Comparison of ENCODE assay signal across 11 cellular contexts in the genomic region with DNA sequence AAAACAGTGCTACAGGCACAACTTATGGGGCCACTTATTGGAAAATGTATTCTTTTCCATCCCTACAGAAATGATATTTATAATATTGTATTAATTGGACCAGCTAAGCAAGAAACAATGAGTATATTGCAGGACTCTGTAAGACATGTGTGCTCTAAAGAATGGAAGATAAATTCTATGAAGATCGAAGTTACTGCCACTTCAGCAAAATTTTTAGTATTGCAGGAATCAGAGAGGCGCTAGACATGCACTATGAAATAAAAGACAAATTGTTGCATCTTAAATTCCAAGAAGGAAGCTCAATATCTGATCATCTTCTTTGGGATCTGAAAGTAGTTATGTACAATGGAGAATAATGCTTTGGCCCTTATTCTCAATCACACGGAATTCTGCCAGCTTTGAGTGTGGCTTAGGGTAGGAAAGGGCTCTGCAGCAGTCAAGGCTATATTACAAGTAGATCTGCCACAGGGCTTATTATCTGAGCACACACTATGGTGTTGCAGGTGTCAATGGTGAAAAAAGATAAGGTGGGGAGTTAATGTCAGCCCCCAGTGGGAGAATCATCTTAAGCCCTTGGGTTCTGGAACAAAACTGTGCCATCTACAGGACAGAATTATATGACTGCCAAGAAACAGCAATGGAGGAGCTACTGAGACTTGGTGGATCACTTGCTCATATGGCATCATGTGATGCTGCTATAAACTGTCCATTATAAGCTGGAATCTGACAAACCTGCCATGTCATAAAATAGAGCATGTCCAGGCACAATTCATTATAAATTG.
A peak's percentile ranks its signal among the peaks of the same experiment; 100 is the strongest.
DNase-seq lines count a peak whose midpoint lies in the region; ATAC-seq and TF ChIP-seq lines count a peak whose summit lies in the region.
"Had no signal": no experiment of that assay in that cellular context is flagged by ENCODE, and none has a peak within 500 bp of the region (broad histone marks: within the 10 kb centered on the region; RNA-seq: fewer than 3 reads in every experiment).

No MANE protein-coding gene starts in this region.

- no peak overlapping the region for H2AFZ ChIP-seq in GM23338

- no peaks in the 10 kb centered on the region for H3K36me3 ChIP-seq in GM23338 (ENCODE audit: insufficient read depth)
- H3K36me3 ChIP-seq: vagina had no signal

- no peak overlapping the region for H3K27ac ChIP-seq in GM23338 (ENCODE audit: low read depth)
- H3K27ac ChIP-seq: vagina had no signal

- no peaks in the 10 kb centered on the region for H3K4me1 ChIP-seq in GM23338 (ENCODE audit: insufficient read depth)
- H3K4me1 ChIP-seq: vagina had no signal

- DNase-seq in GM10266 (ENCODE audit: extremely low spot score) = no peak
- DNase-seq in GM23338 (ENCODE audit: low spot score) = peak; percentile 49
- DNase-seq in NCI-H69 (lab: John Stamatoyannopoulos, UW) = peak; percentile 44
- DNase-seq in iPS DF 19.7 (ENCODE audit: low read depth, low spot score) = peak; percentile 12
- no peak for DNase-seq in omental fat pad (ENCODE audit: low spot score)
- no peak for DNase-seq in NCI-H1436 treated with DMSO at 0.1 percent for 48 hours (lab: John Stamatoyannopoulos, UW)
- no peak for DNase-seq in NCI-H1694 treated with DMSO at 0.1 percent for 48 hours (lab: John Stamatoyannopoulos, UW)
- DNase-seq: activated CD8-positive, alpha-beta memory T cell treated with anti-CD3 and anti-CD28 coated beads, Interleukin-2, amount 10 ng/mL, durations not matched to agents 7 days and 5 days; stimulated activated CD4-positive, alpha-beta T cell treated with anti-CD3 and anti-CD28 coated beads, Interleukin-15, amount 100 ng/mL, for 24 hours had no signal

- H3K27me3 Mint-ChIP-seq in GM23338 (ENCODE audit: insufficient read depth, low read depth, poor library complexity) = no peaks in the 10 kb centered on the region
- H3K27me3 Mint-ChIP-seq: activated CD8-positive, alpha-beta memory T cell treated with anti-CD3 and anti-CD28 coated beads, Interleukin-2, amount 10 ng/mL, durations not matched to agents 7 days and 5 days had no signal

- H3K27me3 ChIP-seq in GM23338 (ENCODE audit: insufficient read depth) = no peaks in the 10 kb centered on the region
- H3K27me3 ChIP-seq: vagina had no signal

- ATAC-seq in GM23338 (peak; percentile 77), omental fat pad (ENCODE audit: low FRiP score) (no peak), GM21528 (IDR thresholded peaks at IDR 0.05; ENCODE audit: low FRiP score, unreplicated experiment) (no peak)
- ATAC-seq: activated CD8-positive, alpha-beta memory T cell treated with anti-CD3 and anti-CD28 coated beads, Interleukin-2, amount 10 ng/mL, durations not matched to agents 7 days and 5 days had no signal

- H3K4me1 Mint-ChIP-seq in GM23338 = no peaks in the 10 kb centered on the region
- H3K4me1 Mint-ChIP-seq: activated CD8-positive, alpha-beta memory T cell treated with anti-CD3 and anti-CD28 coated beads, Interleukin-2, amount 10 ng/mL, durations not matched to agents 7 days and 5 days had no signal

- H3K4me2 ChIP-seq in GM23338 = no peak overlapping the region

- H3K9me3 Mint-ChIP-seq in GM23338 = no peaks in the 10 kb centered on the region

- H3K4me3 ChIP-seq in GM23338 = no peak overlapping the region
- H3K4me3 ChIP-seq: vagina had no signal

- no peaks in the 10 kb centered on the region for H3K79me2 ChIP-seq in GM23338 (replicated peaks; ENCODE audit: insufficient read depth)

- no peaks in the 10 kb centered on the region for H3F3A ChIP-seq in GM23338 (replicated peaks; ENCODE audit: low read depth)

- H4K20me1 ChIP-seq in GM23338 (replicated peaks; ENCODE audit: insufficient read depth) = no peaks in the 10 kb centered on the region

- TF ChIP-seq CTCF in GM10266 (IDR thresholded peaks at IDR 0.05; ENCODE audit: control insufficient read depth, insufficient read depth, low read depth, missing control alignments) (peak; percentile 23), GM23338 (conservative IDR thresholded peaks at IDR 0.05; ENCODE audit: low read depth in 2 of 2) (peak; percentile 58 to 68), omental fat pad (IDR thresholded peaks at IDR 0.05) (no peak)

- H3K9me2 ChIP-seq in GM23338 (ENCODE audit: insufficient read depth) = no peaks in the 10 kb centered on the region

- H3K36me3 Mint-ChIP-seq in GM23338 (ENCODE audit: low read depth) = no peaks in the 10 kb centered on the region
- H3K36me3 Mint-ChIP-seq: activated CD8-positive, alpha-beta memory T cell treated with anti-CD3 and anti-CD28 coated beads, Interleukin-2, amount 10 ng/mL, durations not matched to agents 7 days and 5 days had no signal

- no peak overlapping the region for H3K27ac Mint-ChIP-seq in GM23338
- H3K27ac Mint-ChIP-seq: activated CD8-positive, alpha-beta memory T cell treated with anti-CD3 and anti-CD28 coated beads, Interleukin-2, amount 10 ng/mL, durations not matched to agents 7 days and 5 days had no signal

- H3K4me3 Mint-ChIP-seq in GM23338 = no peak overlapping the region
- H3K4me3 Mint-ChIP-seq: activated CD8-positive, alpha-beta memory T cell treated with anti-CD3 and anti-CD28 coated beads, Interleukin-2, amount 10 ng/mL, durations not matched to agents 7 days and 5 days had no signal

TF ChIP-seq in GM23338, 12 proteins besides CTCF, POLR2A, EP300 and RAD21 (continues in another document):
- no peak for TF ChIP-seq EZH2phosphoT487 (IDR thresholded peaks at IDR 0.05; ENCODE audit: unreplicated experiment)
- TF ChIP-seq, protein P1, sequence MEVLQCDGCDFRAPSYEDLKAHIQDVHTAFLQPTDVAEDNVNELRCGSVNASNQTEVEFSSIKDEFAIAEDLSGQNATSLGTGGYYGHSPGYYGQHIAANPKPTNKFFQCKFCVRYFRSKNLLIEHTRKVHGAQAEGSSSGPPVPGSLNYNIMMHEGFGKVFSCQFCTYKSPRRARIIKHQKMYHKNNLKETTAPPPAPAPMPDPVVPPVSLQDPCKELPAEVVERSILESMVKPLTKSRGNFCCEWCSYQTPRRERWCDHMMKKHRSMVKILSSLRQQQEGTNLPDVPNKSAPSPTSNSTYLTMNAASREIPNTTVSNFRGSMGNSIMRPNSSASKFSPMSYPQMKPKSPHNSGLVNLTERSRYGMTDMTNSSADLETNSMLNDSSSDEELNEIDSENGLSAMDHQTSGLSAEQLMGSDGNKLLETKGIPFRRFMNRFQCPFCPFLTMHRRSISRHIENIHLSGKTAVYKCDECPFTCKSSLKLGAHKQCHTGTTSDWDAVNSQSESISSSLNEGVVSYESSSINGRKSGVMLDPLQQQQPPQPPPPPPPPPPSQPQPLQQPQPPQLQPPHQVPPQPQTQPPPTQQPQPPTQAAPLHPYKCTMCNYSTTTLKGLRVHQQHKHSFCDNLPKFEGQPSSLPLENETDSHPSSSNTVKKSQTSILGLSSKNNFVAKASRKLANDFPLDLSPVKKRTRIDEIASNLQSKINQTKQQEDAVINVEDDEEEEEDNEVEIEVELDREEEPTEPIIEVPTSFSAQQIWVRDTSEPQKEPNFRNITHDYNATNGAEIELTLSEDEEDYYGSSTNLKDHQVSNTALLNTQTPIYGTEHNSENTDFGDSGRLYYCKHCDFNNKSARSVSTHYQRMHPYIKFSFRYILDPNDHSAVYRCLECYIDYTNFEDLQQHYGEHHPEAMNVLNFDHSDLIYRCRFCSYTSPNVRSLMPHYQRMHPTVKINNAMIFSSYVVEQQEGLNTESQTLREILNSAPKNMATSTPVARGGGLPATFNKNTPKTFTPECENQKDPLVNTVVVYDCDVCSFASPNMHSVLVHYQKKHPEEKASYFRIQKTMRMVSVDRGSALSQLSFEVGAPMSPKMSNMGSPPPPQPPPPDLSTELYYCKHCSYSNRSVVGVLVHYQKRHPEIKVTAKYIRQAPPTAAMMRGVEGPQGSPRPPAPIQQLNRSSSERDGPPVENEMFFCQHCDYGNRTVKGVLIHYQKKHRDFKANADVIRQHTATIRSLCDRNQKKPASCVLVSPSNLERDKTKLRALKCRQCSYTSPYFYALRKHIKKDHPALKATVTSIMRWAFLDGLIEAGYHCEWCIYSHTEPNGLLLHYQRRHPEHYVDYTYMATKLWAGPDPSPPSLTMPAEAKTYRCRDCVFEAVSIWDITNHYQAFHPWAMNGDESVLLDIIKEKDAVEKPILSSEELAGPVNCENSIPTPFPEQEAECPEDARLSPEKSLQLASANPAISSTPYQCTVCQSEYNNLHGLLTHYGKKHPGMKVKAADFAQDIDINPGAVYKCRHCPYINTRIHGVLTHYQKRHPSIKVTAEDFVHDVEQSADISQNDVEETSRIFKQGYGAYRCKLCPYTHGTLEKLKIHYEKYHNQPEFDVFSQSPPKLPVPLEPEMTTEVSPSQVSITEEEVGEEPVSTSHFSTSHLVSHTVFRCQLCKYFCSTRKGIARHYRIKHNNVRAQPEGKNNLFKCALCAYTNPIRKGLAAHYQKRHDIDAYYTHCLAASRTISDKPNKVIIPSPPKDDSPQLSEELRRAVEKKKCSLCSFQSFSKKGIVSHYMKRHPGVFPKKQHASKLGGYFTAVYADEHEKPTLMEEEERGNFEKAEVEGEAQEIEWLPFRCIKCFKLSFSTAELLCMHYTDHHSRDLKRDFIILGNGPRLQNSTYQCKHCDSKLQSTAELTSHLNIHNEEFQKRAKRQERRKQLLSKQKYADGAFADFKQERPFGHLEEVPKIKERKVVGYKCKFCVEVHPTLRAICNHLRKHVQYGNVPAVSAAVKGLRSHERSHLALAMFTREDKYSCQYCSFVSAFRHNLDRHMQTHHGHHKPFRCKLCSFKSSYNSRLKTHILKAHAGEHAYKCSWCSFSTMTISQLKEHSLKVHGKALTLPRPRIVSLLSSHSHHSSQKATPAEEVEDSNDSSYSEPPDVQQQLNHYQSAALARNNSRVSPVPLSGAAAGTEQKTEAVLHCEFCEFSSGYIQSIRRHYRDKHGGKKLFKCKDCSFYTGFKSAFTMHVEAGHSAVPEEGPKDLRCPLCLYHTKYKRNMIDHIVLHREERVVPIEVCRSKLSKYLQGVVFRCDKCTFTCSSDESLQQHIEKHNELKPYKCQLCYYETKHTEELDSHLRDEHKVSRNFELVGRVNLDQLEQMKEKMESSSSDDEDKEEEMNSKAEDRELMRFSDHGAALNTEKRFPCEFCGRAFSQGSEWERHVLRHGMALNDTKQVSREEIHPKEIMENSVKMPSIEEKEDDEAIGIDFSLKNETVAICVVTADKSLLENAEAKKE (CRISPR knock-in tag; IDR thresholded peaks at IDR 0.05) = no peak

Comparison
In these comparisons a context has a peak if more than half of its experiments do, and no peak if none do; other contexts are left out.
1. DNase-seq: peak in GM23338 (single experiment), NCI-H69 (single experiment) and iPS DF 19.7 (single experiment); none in GM10266 (single experiment), omental fat pad (single experiment), NCI-H1436 treated with DMSO at 0.1 percent for 48 hours (single experiment) and NCI-H1694 treated with DMSO at 0.1 percent for 48 hours (single experiment).
2. CTCF ChIP-seq: peak in GM10266 (single experiment) and GM23338 (2 of 2); none in omental fat pad (0 of 3).